17 cellular contexts compared by ENCODE assay signal in the genomic region with DNA sequence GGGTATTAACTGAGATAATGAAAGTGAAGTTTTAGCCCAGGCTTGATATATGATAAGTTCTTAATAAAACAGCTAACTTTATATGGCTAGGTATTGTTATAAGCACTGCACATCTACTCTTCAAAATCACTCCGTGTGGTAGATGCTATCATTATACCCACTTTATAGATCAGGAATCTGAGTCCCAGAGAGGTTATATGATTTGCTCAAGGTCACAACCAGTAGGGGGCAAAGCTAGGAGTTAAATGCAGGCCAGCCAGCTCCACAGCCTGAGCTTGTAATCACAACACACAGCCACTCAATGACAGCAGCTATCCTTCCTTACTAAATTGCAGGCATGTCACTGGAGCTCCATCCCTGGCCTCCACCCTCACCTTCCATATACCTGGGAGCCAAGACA.
"Had no signal": no experiment of that assay in that cellular context is flagged by ENCODE, and none has a peak within 500 bp of the region (broad histone marks: within the 10 kb centered on the region; RNA-seq: fewer than 3 reads in every experiment).

No MANE protein-coding gene starts in this region.

- H3K4me3 ChIP-seq: adrenal gland, breast epithelium, coronary artery, prostate gland, right atrium auricular region, tibial nerve, uterus had no signal

- H3K4me1 ChIP-seq: adrenal gland, prostate gland, right atrium auricular region, tibial nerve, uterus had no signal

- H3K27ac ChIP-seq: adrenal gland, breast epithelium, coronary artery, prostate gland, right atrium auricular region, tibial nerve, uterus, VCaP had no signal

- H3K27me3 Mint-ChIP-seq: activated naive CD4-positive, alpha-beta T cell treated with anti-CD3 and anti-CD28 coated beads, Interleukin-2, amount 50 U/mL, for 24 hours had no signal

- H3K27ac Mint-ChIP-seq: activated naive CD4-positive, alpha-beta T cell treated with anti-CD3 and anti-CD28 coated beads, Interleukin-2, amount 50 U/mL, for 24 hours; activated T-cell treated with anti-CD3 and anti-CD28 coated beads, Interleukin-2, amount 50 U/mL, for 72 hours had no signal

- H3K4me3 Mint-ChIP-seq: activated naive CD4-positive, alpha-beta T cell treated with anti-CD3 and anti-CD28 coated beads, Interleukin-2, amount 50 U/mL, for 24 hours; activated T-cell treated with anti-CD3 and anti-CD28 coated beads, Interleukin-2, amount 50 U/mL, for 72 hours; mesothelial cell of epicardium had no signal

- ATAC-seq: activated T-cell treated with anti-CD3 and anti-CD28 coated beads, Interleukin-2, amount 50 U/mL, for 72 hours; left lobe of liver had no signal

- H3K9me3 Mint-ChIP-seq: activated naive CD4-positive, alpha-beta T cell treated with anti-CD3 and anti-CD28 coated beads, Interleukin-2, amount 50 U/mL, for 24 hours had no signal

- H3K36me3 ChIP-seq: adrenal gland, breast epithelium, prostate gland, right atrium auricular region, tibial nerve, uterus had no signal

- H3K27me3 ChIP-seq: adrenal gland, breast epithelium, right atrium auricular region, tibial nerve, uterus had no signal

- H3K9me3 ChIP-seq: adrenal gland, breast epithelium, prostate gland, right atrium auricular region, uterus had no signal

- DNase-seq: activated CD4-positive, CD25-positive, alpha-beta regulatory T cell treated with anti-CD3 and anti-CD28 coated beads, Interleukin-2, amount 50 U/mL, for 72 hours; activated gamma-delta T cell; activated T-cell treated with anti-CD3 and anti-CD28 coated beads, Interleukin-2, amount 50 U/mL, for 72 hours; adrenal gland; stimulated activated CD4-positive, alpha-beta T cell treated with anti-CD3 and anti-CD28 coated beads, Interleukin-2, amount 100 ng/mL, for 24 hours; stimulated activated naive CD4-positive, alpha-beta T cell treated with Interleukin-2 at 50 U/mL for 16 hours; substantia nigra; uterus had no signal

- H3K36me3 Mint-ChIP-seq: mesothelial cell of epicardium had no signal
